In genomic region chr7:79199266-79199665, GRCh38 we compare ENCODE assay signal across 20 cellular contexts.
DNase-seq lines count a peak whose midpoint lies in the region; ATAC-seq and TF ChIP-seq lines count a peak whose summit lies in the region.
"Had no signal": no experiment of that assay in that cellular context is flagged by ENCODE, and none has a peak within 500 bp of the region (broad histone marks: within the 10 kb centered on the region; RNA-seq: fewer than 3 reads in every experiment).

No MANE protein-coding gene starts in this region.

- H2AK5ac ChIP-seq in IMR-90 (ENCODE audit: low read depth, low read length), result no peak overlapping the region

- H3K4me1 ChIP-seq in IMR-90 (ENCODE audit: control insufficient read depth, insufficient read depth, low read length) (peaks cover 4% of the 10 kb centered on the region), vagina (no peaks in the 10 kb centered on the region), psoas muscle (no peaks in the 10 kb centered on the region), thyroid gland (no peaks in the 10 kb centered on the region)
- H3K4me1 ChIP-seq: BLaER1 had no signal

- H3K27ac ChIP-seq in IMR-90 (ENCODE audit: insufficient read depth, low read length) (no peak overlapping the region), vagina (no peak overlapping the region), psoas muscle (no peak overlapping the region), thyroid gland (no peak overlapping the region)
- H3K27ac ChIP-seq: BLaER1, PC-9 had no signal

- CTCF ChIA-PET in IMR-90 (lab: Yijun Ruan, JAX), result interaction anchor here (0.8 kb wide), 1 partner anchor 9 kb away, joined by 3 read pairs; no protein-coding TSS in a partner anchor

- H3K9me3 ChIP-seq in IMR-90 (ENCODE audit: control insufficient read depth, insufficient read depth, low read length) (no peaks in the 10 kb centered on the region), vagina (no peaks in the 10 kb centered on the region), psoas muscle (no peaks in the 10 kb centered on the region), thyroid gland (no peaks in the 10 kb centered on the region)
- H3K9me3 ChIP-seq: BLaER1, HAP-1 had no signal

- no CpG with 5 or more reads among the region's 6 CpGs for WGBS in IMR-90 (ENCODE audit: extremely low coverage in 2 of 2, insufficient read length in 1 of 2), 2 experiments
- 76 to 84% (median 80%) methylated on average over 6 of the region's 6 CpGs for WGBS in psoas muscle, 3 donors
- 88% methylated on average over 6 of the region's 6 CpGs for WGBS in thyroid gland, 2 donors

- intact Hi-C loops in IMR-90 (cut with micrococcal nuclease) (no loop called here), vagina (cut with DNase I) (no loop called here), psoas muscle (cut with DNase I) (no loop called here), thyroid gland (cut with DNase I) (no loop called here)

- H3K27me3 ChIP-seq in IMR-90 (ENCODE audit: control insufficient read depth, insufficient read depth, low read length) (no peaks in the 10 kb centered on the region), vagina (no peaks in the 10 kb centered on the region), psoas muscle (ENCODE audit: insufficient read depth in 3 of 3, low read length in 2 of 3) (no peaks in the 10 kb centered on the region), thyroid gland (no peaks in the 10 kb centered on the region)
- H3K27me3 ChIP-seq: BLaER1 had no signal

- H3K4ac ChIP-seq in IMR-90 (ENCODE audit: low read depth, low read length), result no peak overlapping the region

- H3K79me1 ChIP-seq in IMR-90 (ENCODE audit: low read depth in 1 of 2, low read length in 2 of 2), result peaks cover 18 to 41% of the 10 kb centered on the region in 2 experiments; a peak in 3 of 4 replicates

- no peak overlapping the region for H2AFZ ChIP-seq in IMR-90 (replicated peaks; ENCODE audit: low read length, poor library complexity)
- H2AFZ ChIP-seq: PC-9 had no signal

- POLR2A ChIA-PET in IMR-90 (lab: Charles Lee; ENCODE audit: unreplicated experiment), result no interaction called here

- no peak overlapping the region for H2BK15ac ChIP-seq in IMR-90 (ENCODE audit: low read depth, low read length)

- peak overlapping the region; percentile 46; the same call in 1 of the 2 replicates for H2BK120ac ChIP-seq in IMR-90 (ENCODE audit: low read depth, low read length)

- H4K5ac ChIP-seq in IMR-90 (ENCODE audit: low read depth, low read length), result no peak overlapping the region

- H3K56ac ChIP-seq in IMR-90 (ENCODE audit: extremely low read depth, insufficient read depth, low read length), result no peak overlapping the region

- no peak overlapping the region for H3K18ac ChIP-seq in IMR-90 (ENCODE audit: low read depth, low read length)

- H2BK20ac ChIP-seq in IMR-90 (ENCODE audit: low read depth, low read length), result no peak overlapping the region

- H4K8ac ChIP-seq in IMR-90 (ENCODE audit: low read depth in 2 of 2, low read length in 2 of 2), result no peak overlapping the region

- H3K36me3 ChIP-seq in IMR-90 (ENCODE audit: control insufficient read depth, insufficient read depth, low read length) (no peaks in the 10 kb centered on the region), vagina (no peaks in the 10 kb centered on the region), psoas muscle (ENCODE audit: insufficient read depth in 1 of 2, low read depth in 1 of 2) (no peaks in the 10 kb centered on the region), thyroid gland (no peaks in the 10 kb centered on the region)
- H3K36me3 ChIP-seq: BLaER1, HAP-1 had no signal

- ATAC-seq in IMR-90 (ENCODE audit: low read depth), result no peak
- no peak for ATAC-seq in psoas muscle
- ATAC-seq: CD8-positive, alpha-beta T cell had no signal

- H3K4me2 ChIP-seq in IMR-90 (ENCODE audit: low read depth, low read length), result no peak overlapping the region
- H3K4me2 ChIP-seq: BLaER1, PC-9 had no signal

- no peak overlapping the region for H3K14ac ChIP-seq in IMR-90 (replicated peaks; ENCODE audit: low read depth, low read length)

- in situ Hi-C loops in IMR-90 (cut with MboI; ENCODE audit: low sequenced_read_pairs), result no loop called here

- H4K91ac ChIP-seq in IMR-90 (ENCODE audit: insufficient read depth, low read depth, low read length), result no peak overlapping the region

- H3K23ac ChIP-seq in IMR-90 (ENCODE audit: low read depth, low read length), result no peak overlapping the region

- DNase-seq in AG09309 (ENCODE audit: low read depth) (peak; percentile 65), IMR-90 (peak; percentile 69), amniotic epithelial cell (ENCODE audit: low read depth) (peak; percentile 49), iris pigment epithelial cell (ENCODE audit: low read depth) (peak; percentile 56), NCI-H510A (lab: John Stamatoyannopoulos, UW) (no peak), vagina (ENCODE audit: extremely low spot score in 2 of 2) (no peak), psoas muscle (no peak), thyroid gland (no peak)
- DNase-seq: CD8-positive, alpha-beta T cell; DMS79; Kasumi-1; MV-4-11; NCI-H1417; NCI-H187; NCI-H2107; NCI-H2227 treated with DMSO at 0.1 percent for 48 hours; NCI-H524 treated with DMSO at 0.1 percent for 48 hours; PC-9 had no signal

- H2AK9ac ChIP-seq in IMR-90 (replicated peaks; ENCODE audit: low read depth, low read length, poor library complexity), result no peak overlapping the region

- BruUV-seq in IMR-90 (replicated peaks; lab: Mats Ljungman, UMichigan), result no TSS peak

- H3K9ac ChIP-seq in IMR-90 (ENCODE audit: low read depth, low read length), result no peak overlapping the region
- H3K9ac ChIP-seq: BLaER1 had no signal

- peaks cover 4% of the 10 kb centered on the region; the same call in 1 of the 2 replicates for H3K9me1 ChIP-seq in IMR-90 (ENCODE audit: insufficient read depth, low read length)

- dilution Hi-C loops in IMR-90 (cut with HindIII; ENCODE audit: low sequenced_read_pairs, unreplicated experiment), result no loop called here

- TF ChIP-seq CTCF in AG09309 (IDR thresholded peaks at IDR 0.05; ENCODE audit: control insufficient read depth, insufficient read depth, low read depth, low read length, missing control alignments), result no peak
- TF ChIP-seq CTCF in IMR-90 (conservative IDR thresholded peaks at IDR 0.05; ENCODE audit: low read depth, low read length), result no peak
- TF ChIP-seq CTCF in vagina (IDR thresholded peaks at IDR 0.05), result no peak
- no peak for TF ChIP-seq CTCF in psoas muscle (IDR thresholded peaks at IDR 0.05)
- TF ChIP-seq CTCF in thyroid gland (IDR thresholded peaks at IDR 0.05), result no peak

- TF ChIP-seq POLR2A in IMR-90 (IDR thresholded peaks at IDR 0.05; ENCODE audit: low read depth, low read length), result no peak
- TF ChIP-seq POLR2A in vagina (IDR thresholded peaks at IDR 0.05), result no peak
- no peak for TF ChIP-seq POLR2A in thyroid gland (IDR thresholded peaks at IDR 0.05)

- peak overlapping the region; percentile 55 for H2BK5ac ChIP-seq in IMR-90 (ENCODE audit: low read depth, low read length, poor library complexity, severe bottlenecking)

- no peaks in the 10 kb centered on the region; the same call in 1 of the 2 replicates for H4K20me1 ChIP-seq in IMR-90 (ENCODE audit: insufficient read depth, low read length)
- H4K20me1 ChIP-seq: BLaER1 had no signal

- TF ChIP-seq RAD21 in IMR-90 (IDR thresholded peaks at IDR 0.05; ENCODE audit: low read length), result no peak

- H3K4me3 ChIP-seq in AG09309 (ENCODE audit: control insufficient read depth, low read depth, low read length) (no peak overlapping the region), IMR-90 (ENCODE audit: insufficient read depth, low read depth, low read length) (no peak overlapping the region), vagina (no peak overlapping the region), psoas muscle (no peak overlapping the region), thyroid gland (replicated peaks in 1 of 3) (no peak overlapping the region)
- H3K4me3 ChIP-seq: BLaER1, HAP-1, PC-9 had no signal

TF ChIP-seq in IMR-90, 13 proteins besides CTCF, POLR2A, EP300 and RAD21:
- peak; percentile 83 for TF ChIP-seq CEBPB (IDR thresholded peaks at IDR 0.05; ENCODE audit: low read depth, low read length)
- no peak for TF ChIP-seq CHD1 (IDR thresholded peaks at IDR 0.05; ENCODE audit: low read depth, low read length)

Comparison
In these comparisons a context has a peak if more than half of its experiments do, and no peak if none do; other contexts are left out.
1. DNase-seq: peak in AG09309 (single experiment), IMR-90 (single experiment), amniotic epithelial cell (single experiment) and iris pigment epithelial cell (single experiment); none in NCI-H510A (single experiment), vagina (0 of 2), psoas muscle (0 of 2) and thyroid gland (0 of 2).